1 cellular context compared by ENCODE assay signal in genomic region chr2:138658187-138658894, GRCh38.
TF ChIP-seq lines count a peak whose summit lies in the region.

No MANE protein-coding gene starts in this region.

TF ChIP-seq in HepG2, 621 proteins besides CTCF, POLR2A, EP300 and RAD21 (continued from another document):
- TF ChIP-seq, protein P1, sequence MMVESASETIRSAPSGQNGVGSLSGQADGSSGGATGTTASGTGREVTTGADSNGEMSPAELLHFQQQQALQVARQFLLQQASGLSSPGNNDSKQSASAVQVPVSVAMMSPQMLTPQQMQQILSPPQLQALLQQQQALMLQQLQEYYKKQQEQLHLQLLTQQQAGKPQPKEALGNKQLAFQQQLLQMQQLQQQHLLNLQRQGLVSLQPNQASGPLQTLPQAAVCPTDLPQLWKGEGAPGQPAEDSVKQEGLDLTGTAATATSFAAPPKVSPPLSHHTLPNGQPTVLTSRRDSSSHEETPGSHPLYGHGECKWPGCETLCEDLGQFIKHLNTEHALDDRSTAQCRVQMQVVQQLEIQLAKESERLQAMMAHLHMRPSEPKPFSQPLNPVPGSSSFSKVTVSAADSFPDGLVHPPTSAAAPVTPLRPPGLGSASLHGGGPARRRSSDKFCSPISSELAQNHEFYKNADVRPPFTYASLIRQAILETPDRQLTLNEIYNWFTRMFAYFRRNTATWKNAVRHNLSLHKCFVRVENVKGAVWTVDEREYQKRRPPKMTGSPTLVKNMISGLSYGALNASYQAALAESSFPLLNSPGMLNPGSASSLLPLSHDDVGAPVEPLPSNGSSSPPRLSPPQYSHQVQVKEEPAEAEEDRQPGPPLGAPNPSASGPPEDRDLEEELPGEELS (CRISPR knock-in tag; IDR thresholded peaks at IDR 0.05), result no peak
- TF ChIP-seq ZNF496 (CRISPR knock-in tag; IDR thresholded peaks at IDR 0.05; ENCODE audit: insufficient replicate concordance), result no peak
- TF ChIP-seq BRD4 (CRISPR knock-in tag; IDR thresholded peaks at IDR 0.05), result no peak
- TF ChIP-seq PRPF4 (IDR thresholded peaks at IDR 0.05; ENCODE audit: low read depth, low read length, poor library complexity, severe bottlenecking), result no peak
- TF ChIP-seq SKI (IDR thresholded peaks at IDR 0.05; ENCODE audit: partially characterized antibody), result no peak
- peak; percentile 91 for TF ChIP-seq PCBP2 (optimal IDR thresholded peaks at IDR 0.05; ENCODE audit: low read depth, low read length, poor library complexity, severe bottlenecking)
- no peak for TF ChIP-seq ZBTB10 (CRISPR knock-in tag; IDR thresholded peaks at IDR 0.05; ENCODE audit: borderline replicate concordance)
- TF ChIP-seq KMT2A (CRISPR knock-in tag; IDR thresholded peaks at IDR 0.05), result no peak
- TF ChIP-seq ZBTB1 (CRISPR knock-in tag; IDR thresholded peaks at IDR 0.05; ENCODE audit: borderline replicate concordance), result no peak
- TF ChIP-seq GFI1 (CRISPR knock-in tag; IDR thresholded peaks at IDR 0.05; ENCODE audit: borderline replicate concordance), result no peak
- TF ChIP-seq HNRNPK (IDR thresholded peaks at IDR 0.05; ENCODE audit: low read depth, low read length, poor library complexity, severe bottlenecking), result peak; percentile 45
- no peak for TF ChIP-seq RNF219 (CRISPR knock-in tag; IDR thresholded peaks at IDR 0.05)
- TF ChIP-seq, protein P2, sequence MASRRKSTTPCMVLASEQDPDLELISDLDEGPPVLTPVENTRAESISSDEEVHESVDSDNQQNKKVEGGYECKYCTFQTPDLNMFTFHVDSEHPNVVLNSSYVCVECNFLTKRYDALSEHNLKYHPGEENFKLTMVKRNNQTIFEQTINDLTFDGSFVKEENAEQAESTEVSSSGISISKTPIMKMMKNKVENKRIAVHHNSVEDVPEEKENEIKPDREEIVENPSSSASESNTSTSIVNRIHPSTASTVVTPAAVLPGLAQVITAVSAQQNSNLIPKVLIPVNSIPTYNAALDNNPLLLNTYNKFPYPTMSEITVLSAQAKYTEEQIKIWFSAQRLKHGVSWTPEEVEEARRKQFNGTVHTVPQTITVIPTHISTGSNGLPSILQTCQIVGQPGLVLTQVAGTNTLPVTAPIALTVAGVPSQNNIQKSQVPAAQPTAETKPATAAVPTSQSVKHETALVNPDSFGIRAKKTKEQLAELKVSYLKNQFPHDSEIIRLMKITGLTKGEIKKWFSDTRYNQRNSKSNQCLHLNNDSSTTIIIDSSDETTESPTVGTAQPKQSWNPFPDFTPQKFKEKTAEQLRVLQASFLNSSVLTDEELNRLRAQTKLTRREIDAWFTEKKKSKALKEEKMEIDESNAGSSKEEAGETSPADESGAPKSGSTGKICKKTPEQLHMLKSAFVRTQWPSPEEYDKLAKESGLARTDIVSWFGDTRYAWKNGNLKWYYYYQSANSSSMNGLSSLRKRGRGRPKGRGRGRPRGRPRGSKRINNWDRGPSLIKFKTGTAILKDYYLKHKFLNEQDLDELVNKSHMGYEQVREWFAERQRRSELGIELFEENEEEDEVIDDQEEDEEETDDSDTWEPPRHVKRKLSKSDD (CRISPR knock-in tag; IDR thresholded peaks at IDR 0.05; ENCODE audit: low read depth), result no peak
- TF ChIP-seq CEBPB (IDR thresholded peaks at IDR 0.05; ENCODE audit: borderline replicate concordance, low read depth, low read length), result no peak
- TF ChIP-seq, protein P3, sequence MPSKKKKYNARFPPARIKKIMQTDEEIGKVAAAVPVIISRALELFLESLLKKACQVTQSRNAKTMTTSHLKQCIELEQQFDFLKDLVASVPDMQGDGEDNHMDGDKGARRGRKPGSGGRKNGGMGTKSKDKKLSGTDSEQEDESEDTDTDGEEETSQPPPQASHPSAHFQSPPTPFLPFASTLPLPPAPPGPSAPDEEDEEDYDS (CRISPR knock-in tag; IDR thresholded peaks at IDR 0.05), result no peak
- TF ChIP-seq, protein P4, sequence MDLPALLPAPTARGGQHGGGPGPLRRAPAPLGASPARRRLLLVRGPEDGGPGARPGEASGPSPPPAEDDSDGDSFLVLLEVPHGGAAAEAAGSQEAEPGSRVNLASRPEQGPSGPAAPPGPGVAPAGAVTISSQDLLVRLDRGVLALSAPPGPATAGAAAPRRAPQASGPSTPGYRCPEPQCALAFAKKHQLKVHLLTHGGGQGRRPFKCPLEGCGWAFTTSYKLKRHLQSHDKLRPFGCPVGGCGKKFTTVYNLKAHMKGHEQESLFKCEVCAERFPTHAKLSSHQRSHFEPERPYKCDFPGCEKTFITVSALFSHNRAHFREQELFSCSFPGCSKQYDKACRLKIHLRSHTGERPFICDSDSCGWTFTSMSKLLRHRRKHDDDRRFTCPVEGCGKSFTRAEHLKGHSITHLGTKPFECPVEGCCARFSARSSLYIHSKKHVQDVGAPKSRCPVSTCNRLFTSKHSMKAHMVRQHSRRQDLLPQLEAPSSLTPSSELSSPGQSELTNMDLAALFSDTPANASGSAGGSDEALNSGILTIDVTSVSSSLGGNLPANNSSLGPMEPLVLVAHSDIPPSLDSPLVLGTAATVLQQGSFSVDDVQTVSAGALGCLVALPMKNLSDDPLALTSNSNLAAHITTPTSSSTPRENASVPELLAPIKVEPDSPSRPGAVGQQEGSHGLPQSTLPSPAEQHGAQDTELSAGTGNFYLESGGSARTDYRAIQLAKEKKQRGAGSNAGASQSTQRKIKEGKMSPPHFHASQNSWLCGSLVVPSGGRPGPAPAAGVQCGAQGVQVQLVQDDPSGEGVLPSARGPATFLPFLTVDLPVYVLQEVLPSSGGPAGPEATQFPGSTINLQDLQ (CRISPR knock-in tag; IDR thresholded peaks at IDR 0.05), result no peak
- TF ChIP-seq SIN3B (IDR thresholded peaks at IDR 0.05; ENCODE audit: low read length), result no peak
- TF ChIP-seq U2AF1 (optimal IDR thresholded peaks at IDR 0.05; ENCODE audit: low read depth, low read length), result no peak
- TF ChIP-seq, protein P5, sequence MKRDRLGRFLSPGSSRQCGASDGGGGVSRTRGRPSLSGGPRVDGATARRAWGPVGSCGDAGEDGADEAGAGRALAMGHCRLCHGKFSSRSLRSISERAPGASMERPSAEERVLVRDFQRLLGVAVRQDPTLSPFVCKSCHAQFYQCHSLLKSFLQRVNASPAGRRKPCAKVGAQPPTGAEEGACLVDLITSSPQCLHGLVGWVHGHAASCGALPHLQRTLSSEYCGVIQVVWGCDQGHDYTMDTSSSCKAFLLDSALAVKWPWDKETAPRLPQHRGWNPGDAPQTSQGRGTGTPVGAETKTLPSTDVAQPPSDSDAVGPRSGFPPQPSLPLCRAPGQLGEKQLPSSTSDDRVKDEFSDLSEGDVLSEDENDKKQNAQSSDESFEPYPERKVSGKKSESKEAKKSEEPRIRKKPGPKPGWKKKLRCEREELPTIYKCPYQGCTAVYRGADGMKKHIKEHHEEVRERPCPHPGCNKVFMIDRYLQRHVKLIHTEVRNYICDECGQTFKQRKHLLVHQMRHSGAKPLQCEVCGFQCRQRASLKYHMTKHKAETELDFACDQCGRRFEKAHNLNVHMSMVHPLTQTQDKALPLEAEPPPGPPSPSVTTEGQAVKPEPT (CRISPR knock-in tag; IDR thresholded peaks at IDR 0.05; ENCODE audit: low read depth), result no peak
- TF ChIP-seq, protein P6, sequence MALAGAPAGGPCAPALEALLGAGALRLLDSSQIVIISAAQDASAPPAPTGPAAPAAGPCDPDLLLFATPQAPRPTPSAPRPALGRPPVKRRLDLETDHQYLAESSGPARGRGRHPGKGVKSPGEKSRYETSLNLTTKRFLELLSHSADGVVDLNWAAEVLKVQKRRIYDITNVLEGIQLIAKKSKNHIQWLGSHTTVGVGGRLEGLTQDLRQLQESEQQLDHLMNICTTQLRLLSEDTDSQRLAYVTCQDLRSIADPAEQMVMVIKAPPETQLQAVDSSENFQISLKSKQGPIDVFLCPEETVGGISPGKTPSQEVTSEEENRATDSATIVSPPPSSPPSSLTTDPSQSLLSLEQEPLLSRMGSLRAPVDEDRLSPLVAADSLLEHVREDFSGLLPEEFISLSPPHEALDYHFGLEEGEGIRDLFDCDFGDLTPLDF (CRISPR knock-in tag; IDR thresholded peaks at IDR 0.05), result no peak
- TF ChIP-seq NRL (CRISPR knock-in tag; IDR thresholded peaks at IDR 0.05; ENCODE audit: borderline replicate concordance), result no peak
- TF ChIP-seq ZNF589 (CRISPR knock-in tag; conservative IDR thresholded peaks at IDR 0.05), result no peak
- TF ChIP-seq ZNF234 (CRISPR knock-in tag; conservative IDR thresholded peaks at IDR 0.05), result no peak
- TF ChIP-seq AKAP8 (CRISPR knock-in tag; IDR thresholded peaks at IDR 0.05), result no peak
- no peak for TF ChIP-seq ZNF598 (CRISPR knock-in tag; IDR thresholded peaks at IDR 0.05; ENCODE audit: borderline replicate concordance)
- no peak for TF ChIP-seq ZNF382 (CRISPR knock-in tag; IDR thresholded peaks at IDR 0.05; ENCODE audit: borderline replicate concordance)
- TF ChIP-seq ZNF232 (CRISPR knock-in tag; IDR thresholded peaks at IDR 0.05; ENCODE audit: borderline replicate concordance), result no peak
